In the genomic region with DNA sequence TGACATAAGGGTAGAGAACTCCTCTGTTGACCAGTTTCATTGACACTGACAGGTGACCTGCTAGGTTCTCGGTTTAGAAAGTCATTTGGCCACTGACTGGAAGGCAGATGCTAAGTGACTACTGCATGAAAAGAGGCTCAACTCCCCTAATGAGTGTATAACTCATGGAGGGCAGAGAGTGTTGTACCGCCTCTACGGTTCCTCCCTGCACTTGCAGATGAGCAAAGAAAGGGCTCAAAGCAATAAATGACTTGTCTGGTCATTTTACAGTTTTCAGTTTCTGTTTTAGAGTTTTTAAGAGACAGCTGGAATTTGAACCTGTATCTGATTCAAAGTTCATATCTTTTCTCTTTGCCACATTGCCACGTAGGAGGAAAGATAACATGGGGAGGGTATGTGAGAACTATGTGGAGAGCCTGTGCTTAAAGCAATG, we compare ENCODE assay signal across 11 cellular contexts. TPM values are rescaled to one million over a fixed set of nuclear protein-coding genes. Genes with fewer than 3 reads are reported as not detected.
DNase-seq lines count a peak whose midpoint lies in the region; ATAC-seq and TF ChIP-seq lines count a peak whose summit lies in the region.
"Had no signal": no experiment of that assay in that cellular context is flagged by ENCODE, and none has a peak within 500 bp of the region (broad histone marks: within the 10 kb centered on the region; RNA-seq: fewer than 3 reads in every experiment).

No MANE protein-coding gene starts in this region.

- no peak for TF ChIP-seq CTCF in transverse colon (IDR thresholded peaks at IDR 0.05)

- peaks cover 31% of the 10 kb centered on the region for H3K4me1 Mint-ChIP-seq in activated T-cell treated with anti-CD3 and anti-CD28 coated beads, Interleukin-2, amount 50 U/mL, for 72 hours (ENCODE audit: low read depth)
- peaks cover 39% of the 10 kb centered on the region for H3K4me1 Mint-ChIP-seq in activated T-helper 2 cell treated with anti-CD3 and anti-CD28 coated beads, Interferon-gamma antibody, Interleukin-2, Interleukin-4, amounts not matched to agents 10 μg/mL and 5 μg/mL and 100 μg/mL, durations not matched to agents 14 hours and 24 hours and 36 hours (ENCODE audit: low read depth)

- ATAC-seq in activated T-cell treated with anti-CD3 and anti-CD28 coated beads, Interleukin-2, amount 50 U/mL, for 72 hours (replicated peaks in 1 of 2), result peak; percentile 58 to 82
- ATAC-seq in HG02642 (IDR thresholded peaks at IDR 0.05; ENCODE audit: poor library complexity, unreplicated experiment) (peak; percentile 94), HG03575 (IDR thresholded peaks at IDR 0.05; ENCODE audit: extremely low read depth, insufficient number of reproducible peaks, low FRiP score, unreplicated experiment) (peak; percentile 94)
- ATAC-seq: gastroesophageal sphincter had no signal

- H3K27ac ChIP-seq in transverse colon, result peak overlapping the region in 2 of 4 donors; percentile 9 to 63
- H3K27ac ChIP-seq: gastroesophageal sphincter had no signal

- no peak for TF ChIP-seq POLR2A in transverse colon (IDR thresholded peaks at IDR 0.05)

- in situ Hi-C loops in transverse colon (cut with MboI; ENCODE audit: low pct_ligation_motif_present in 1 of 4, low pct_unique_long_range_greater_than_20kb in 1 of 4, low sequenced_read_pairs in 3 of 4), result no loop called here

- H3K9me3 Mint-ChIP-seq in activated T-cell treated with anti-CD3 and anti-CD28 coated beads, Interleukin-2, amount 50 U/mL, for 72 hours, result no peaks in the 10 kb centered on the region
- H3K9me3 Mint-ChIP-seq in activated T-helper 2 cell treated with anti-CD3 and anti-CD28 coated beads, Interferon-gamma antibody, Interleukin-2, Interleukin-4, amounts not matched to agents 10 μg/mL and 5 μg/mL and 100 μg/mL, durations not matched to agents 14 hours and 24 hours and 36 hours, result no peaks in the 10 kb centered on the region

- peaks cover 6 to 47% (median 22%) of the 10 kb centered on the region in 4 donors for H3K4me1 ChIP-seq in transverse colon

- no peaks in the 10 kb centered on the region for H3K27me3 Mint-ChIP-seq in activated T-cell treated with anti-CD3 and anti-CD28 coated beads, Interleukin-2, amount 50 U/mL, for 72 hours (ENCODE audit: low read depth)
- H3K27me3 Mint-ChIP-seq in activated T-helper 2 cell treated with anti-CD3 and anti-CD28 coated beads, Interferon-gamma antibody, Interleukin-2, Interleukin-4, amounts not matched to agents 10 μg/mL and 5 μg/mL and 100 μg/mL, durations not matched to agents 14 hours and 24 hours and 36 hours (ENCODE audit: low read depth), result no peaks in the 10 kb centered on the region

- no peak for TF ChIP-seq EP300 in transverse colon (IDR thresholded peaks at IDR 0.05; ENCODE audit: low read depth)

- H3K27me3 ChIP-seq in transverse colon, result no peaks in the 10 kb centered on the region
- H3K27me3 ChIP-seq: gastroesophageal sphincter had no signal

- no peak overlapping the region for H3K4me3 Mint-ChIP-seq in activated T-cell treated with anti-CD3 and anti-CD28 coated beads, Interleukin-2, amount 50 U/mL, for 72 hours
- no peak overlapping the region for H3K4me3 Mint-ChIP-seq in activated T-helper 2 cell treated with anti-CD3 and anti-CD28 coated beads, Interferon-gamma antibody, Interleukin-2, Interleukin-4, amounts not matched to agents 10 μg/mL and 5 μg/mL and 100 μg/mL, durations not matched to agents 14 hours and 24 hours and 36 hours (ENCODE audit: low read depth)

- no peaks in the 10 kb centered on the region for H3K9me3 ChIP-seq in transverse colon
- H3K9me3 ChIP-seq: gastroesophageal sphincter had no signal

- intact Hi-C loops in transverse colon (cut with DNase I; ENCODE audit: low total_unique reads), result no loop called here
- intact Hi-C loops in activated T-helper 2 cell treated with anti-CD3 and anti-CD28 coated beads, Interferon-gamma antibody, Interleukin-2, Interleukin-4, amounts not matched to agents 10 μg/mL and 5 μg/mL and 100 μg/mL, durations not matched to agents 14 hours and 24 hours and 36 hours (cut with micrococcal nuclease), result loop anchor here (1.0 kb wide), 1 partner anchor 9 kb away; no protein-coding TSS in a partner anchor

- no peak overlapping the region for H3K27ac Mint-ChIP-seq in activated T-cell treated with anti-CD3 and anti-CD28 coated beads, Interleukin-2, amount 50 U/mL, for 72 hours
- no peak overlapping the region for H3K27ac Mint-ChIP-seq in activated T-helper 2 cell treated with anti-CD3 and anti-CD28 coated beads, Interferon-gamma antibody, Interleukin-2, Interleukin-4, amounts not matched to agents 10 μg/mL and 5 μg/mL and 100 μg/mL, durations not matched to agents 14 hours and 24 hours and 36 hours

- H3K36me3 ChIP-seq in transverse colon, result no peaks in the 10 kb centered on the region
- H3K36me3 ChIP-seq: gastroesophageal sphincter had no signal

- 60 to 87% methylated on average over 3 to 4 of the region's 4 CpGs for WGBS in transverse colon (ENCODE audit: low coverage in 1 of 2), 2 donors

- H3K36me3 Mint-ChIP-seq in activated T-cell treated with anti-CD3 and anti-CD28 coated beads, Interleukin-2, amount 50 U/mL, for 72 hours (ENCODE audit: insufficient read depth in 2 of 2), result no peaks in the 10 kb centered on the region
- no peaks in the 10 kb centered on the region for H3K36me3 Mint-ChIP-seq in activated T-helper 2 cell treated with anti-CD3 and anti-CD28 coated beads, Interferon-gamma antibody, Interleukin-2, Interleukin-4, amounts not matched to agents 10 μg/mL and 5 μg/mL and 100 μg/mL, durations not matched to agents 14 hours and 24 hours and 36 hours (ENCODE audit: low read depth)

- H3K4me3 ChIP-seq in transverse colon, result no peak overlapping the region
- H3K4me3 ChIP-seq: gastroesophageal sphincter had no signal

- DNase-seq in activated T-cell treated with anti-CD3 and anti-CD28 coated beads, Interleukin-2, amount 50 U/mL, for 72 hours, result no peak
- DNase-seq in activated T-cell treated with anti-CD3 and anti-CD28 coated beads, Interleukin-2, amount 50 U/mL, for 48 hours, result no peak
- DNase-seq in transverse colon (peak; percentile 37), cerebellar nuclear complex (lab: John Stamatoyannopoulos, UW) (no peak)
- DNase-seq in activated T-helper 2 cell treated with anti-CD3 and anti-CD28 coated beads, Interferon-gamma antibody, Interleukin-2, Interleukin-4, amounts not matched to agents 10 μg/mL and 5 μg/mL and 100 μg/mL, durations not matched to agents 14 hours and 24 hours and 36 hours (ENCODE audit: low spot score), result no peak
- no peak for DNase-seq in activated effector memory CD4-positive, alpha-beta T cell treated with anti-CD3 and anti-CD28 coated beads, Interleukin-2, amount 50 U/mL, for 16 hours

RNA-seq across cellular contexts. Expression of a gene that starts 2.9 kb away (rescaled TPM):
- under 1 TPM; 0.38 to 0.93 TPM for total RNA-seq in activated T-cell treated with anti-CD3 and anti-CD28 coated beads, Interleukin-2, amount 50 U/mL, for 72 hours
- total RNA-seq in transverse colon, result 10 to 100 TPM; 23.1 to 45.2 (median 33.6) TPM
- total RNA-seq in activated T-helper 2 cell treated with anti-CD3 and anti-CD28 coated beads, Interferon-gamma antibody, Interleukin-2, Interleukin-4, amounts not matched to agents 10 μg/mL and 5 μg/mL and 100 μg/mL, durations not matched to agents 14 hours and 24 hours and 36 hours, result 1.1 and 1.2 TPM in 2 replicates
- total RNA-seq: astrocyte, H4 had no signal

Comparison
In these comparisons a context has a peak if more than half of its experiments do, and no peak if none do; other contexts are left out.
1. RNA of a gene that starts 2.9 kb away (total RNA-seq): 23.1 to 45.2 TPM in transverse colon; 1.1 to 1.2 TPM in activated T-helper 2 cell treated with anti-CD3 and anti-CD28 coated beads, Interferon-gamma antibody, Interleukin-2, Interleukin-4, amounts not matched to agents 10 μg/mL and 5 μg/mL and 100 μg/mL, durations not matched to agents 14 hours and 24 hours and 36 hours and 0.38 to 0.93 TPM in activated T-cell treated with anti-CD3 and anti-CD28 coated beads, Interleukin-2, amount 50 U/mL, for 72 hours; every median in the first group is over 10 times any median in the second.
2. Peak in every context shown above with its lines, with median percentiles within 50 percentile points of each other: ATAC-seq.